Comparison of ENCODE assay signal across 1 cellular context in genomic region chr9:127445851-127446719, GRCh38.
TF ChIP-seq lines count a peak whose summit lies in the region.

No MANE protein-coding gene starts in this region.

TF ChIP-seq in HepG2, 621 proteins besides CTCF, POLR2A, EP300 and RAD21 (continues in another document):
- no peak for TF ChIP-seq ZNF609 (CRISPR knock-in tag; IDR thresholded peaks at IDR 0.05; ENCODE audit: borderline replicate concordance)
- peak; percentile 41; the same call in 1 of the 2 replicates for TF ChIP-seq ZC3H4 (CRISPR knock-in tag; IDR thresholded peaks at IDR 0.05; ENCODE audit: borderline replicate concordance)
- TF ChIP-seq ZNF674 (CRISPR knock-in tag; IDR thresholded peaks at IDR 0.05; ENCODE audit: low read depth) = no peak
- peak; percentile 89 for TF ChIP-seq ZNF121 (CRISPR knock-in tag; IDR thresholded peaks at IDR 0.05)
- 0 out of 2 replicates have a peak, but pooled peaks have one; percentile 20 for TF ChIP-seq ZNF784 (CRISPR knock-in tag; IDR thresholded peaks at IDR 0.05; ENCODE audit: borderline replicate concordance)
- TF ChIP-seq ZNF543 (CRISPR knock-in tag; IDR thresholded peaks at IDR 0.05) = 0 out of 2 replicates have a peak, but pooled peaks have one; percentile 21
- no peak for TF ChIP-seq SUZ12 (IDR thresholded peaks at IDR 0.05; ENCODE audit: low read depth, low read length)
- no peak for TF ChIP-seq PHF8 (CRISPR knock-in tag; IDR thresholded peaks at IDR 0.05)
- 0 out of 2 replicates have a peak, but pooled peaks have one; percentile 1 for TF ChIP-seq HMGXB3 (CRISPR knock-in tag; IDR thresholded peaks at IDR 0.05; ENCODE audit: borderline replicate concordance)
- no peak for TF ChIP-seq CHCHD3 (CRISPR knock-in tag; IDR thresholded peaks at IDR 0.05)
- 0 out of 2 replicates have a peak, but pooled peaks have one; percentile 31 for TF ChIP-seq CSRNP2 (CRISPR knock-in tag; conservative IDR thresholded peaks at IDR 0.05; ENCODE audit: low read depth)
- TF ChIP-seq KAT8 (CRISPR knock-in tag; IDR thresholded peaks at IDR 0.05) = no peak
- no peak for TF ChIP-seq ZBTB37 (CRISPR knock-in tag; IDR thresholded peaks at IDR 0.05)
- TF ChIP-seq SCMH1 (CRISPR knock-in tag; IDR thresholded peaks at IDR 0.05; ENCODE audit: borderline replicate concordance) = no peak
- 0 out of 2 replicates have a peak, but pooled peaks have one; percentile 9 for TF ChIP-seq TFDP2 (CRISPR knock-in tag; IDR thresholded peaks at IDR 0.05)
- no peak for TF ChIP-seq ATF7-NPFF (CRISPR knock-in tag; IDR thresholded peaks at IDR 0.05; ENCODE audit: low read depth)
- no peak for TF ChIP-seq KDM5A (IDR thresholded peaks at IDR 0.05; ENCODE audit: borderline replicate concordance, low read length)
- no peak for TF ChIP-seq ZSCAN29 (CRISPR knock-in tag; conservative IDR thresholded peaks at IDR 0.05)
- TF ChIP-seq NFIC (IDR thresholded peaks at IDR 0.05; ENCODE audit: low read length) = no peak; the same call in 1 of the 2 replicates
- TF ChIP-seq AGO2 (optimal IDR thresholded peaks at IDR 0.05; ENCODE audit: low read depth, low read length) = peak; percentile 78
- 0 out of 2 replicates have a peak, but pooled peaks have one; percentile 30 for TF ChIP-seq IRF2 (CRISPR knock-in tag; IDR thresholded peaks at IDR 0.05)
- 0 out of 2 replicates have a peak, but pooled peaks have one; percentile 19 for TF ChIP-seq REPIN1 (CRISPR knock-in tag; IDR thresholded peaks at IDR 0.05; ENCODE audit: borderline replicate concordance, low read depth)
- TF ChIP-seq ZGPAT (CRISPR knock-in tag; IDR thresholded peaks at IDR 0.05) = 0 out of 2 replicates have a peak, but pooled peaks have one; percentile 18
- no peak for TF ChIP-seq HOMEZ (CRISPR knock-in tag; IDR thresholded peaks at IDR 0.05; ENCODE audit: low read depth)
- TF ChIP-seq POLR2AphosphoS5 (IDR thresholded peaks at IDR 0.05; ENCODE audit: low read depth, low read length) = peak; percentile 43
- no peak for TF ChIP-seq KDM3A (CRISPR knock-in tag; IDR thresholded peaks at IDR 0.05; ENCODE audit: low read depth)
- TF ChIP-seq ZSCAN12 (CRISPR knock-in tag; IDR thresholded peaks at IDR 0.05) = no peak
- 0 out of 2 replicates have a peak, but pooled peaks have one; percentile 51 for TF ChIP-seq AHR (CRISPR knock-in tag; IDR thresholded peaks at IDR 0.05)
- no peak for TF ChIP-seq USF2 (IDR thresholded peaks at IDR 0.05; ENCODE audit: low read depth, low read length)
- no peak for TF ChIP-seq USF2 (CRISPR knock-in tag; IDR thresholded peaks at IDR 0.05; ENCODE audit: borderline replicate concordance)
- TF ChIP-seq HOXA9 (CRISPR knock-in tag; IDR thresholded peaks at IDR 0.05; ENCODE audit: borderline replicate concordance) = no peak
- TF ChIP-seq POLR2G (IDR thresholded peaks at IDR 0.05; ENCODE audit: low read depth, low read length) = peak; percentile 69
- no peak for TF ChIP-seq RCOR2 (CRISPR knock-in tag; IDR thresholded peaks at IDR 0.05)
- peak; percentile 13 for TF ChIP-seq RBM22 (optimal IDR thresholded peaks at IDR 0.05; ENCODE audit: low read length)
- TF ChIP-seq ZC3H13 (CRISPR knock-in tag; IDR thresholded peaks at IDR 0.05) = peak; percentile 44; the same call in 1 of the 2 replicates
- TF ChIP-seq MLLT10 (CRISPR knock-in tag; IDR thresholded peaks at IDR 0.05) = no peak
- 0 out of 2 replicates have a peak, but pooled peaks have one; percentile 49 for TF ChIP-seq JUNB (CRISPR knock-in tag; IDR thresholded peaks at IDR 0.05; ENCODE audit: borderline replicate concordance)
- TF ChIP-seq GATAD2A (CRISPR knock-in tag; IDR thresholded peaks at IDR 0.05) = no peak
